22 cellular contexts compared by ENCODE assay signal in the genomic region with DNA sequence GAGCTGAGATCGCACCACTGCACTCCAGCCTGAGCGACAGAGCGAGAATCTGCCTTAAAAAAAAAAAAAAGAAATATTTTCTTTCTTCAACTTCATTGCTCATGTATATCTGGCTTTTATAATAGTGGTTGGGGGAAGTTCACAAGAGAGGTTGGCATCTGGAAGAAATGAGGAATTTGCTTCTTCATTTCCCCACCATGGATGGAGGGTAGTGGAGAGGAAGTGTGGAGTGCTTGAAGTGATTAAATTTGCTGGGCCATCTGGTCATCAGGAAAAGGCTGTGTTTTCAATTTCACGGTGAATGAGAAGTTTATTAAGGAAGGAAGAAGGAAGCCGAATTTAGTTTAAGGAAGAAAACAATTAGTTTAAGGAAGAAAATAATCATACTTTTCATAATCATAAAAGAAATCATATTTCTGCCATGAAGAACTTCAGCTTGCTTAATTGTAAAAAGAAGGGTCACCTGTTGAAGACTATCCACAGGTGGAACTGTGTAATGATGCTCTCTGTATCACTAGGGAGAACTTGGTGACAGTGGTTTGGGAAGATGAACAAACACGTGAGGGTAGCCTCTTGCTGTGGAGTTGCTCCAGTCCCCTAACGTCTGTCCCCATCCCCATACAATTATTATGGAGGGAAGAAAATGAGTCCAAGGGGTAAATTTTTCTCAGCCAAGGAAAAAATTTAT.
"Had no signal": no experiment of that assay in that cellular context is flagged by ENCODE, and none has a peak within 500 bp of the region (broad histone marks: within the 10 kb centered on the region; RNA-seq: fewer than 3 reads in every experiment).

No MANE protein-coding gene starts in this region.

- H3K36me3 ChIP-seq: Peyer's patch had no signal

- ATAC-seq: activated T-cell treated with anti-CD3 and anti-CD28 coated beads, Interleukin-2, amount 50 U/mL, for 4 hours; T-cell had no signal

- DNase-seq: activated CD4-positive, alpha-beta memory T cell treated with anti-CD3 and anti-CD28 coated beads for 36 hours; activated CD4-positive, alpha-beta T cell treated with anti-CD3 and anti-CD28 coated beads, Interleukin-2, amount 10 ng/mL, durations not matched to agents 7 days and 5 days; activated CD4-positive, CD25-positive, alpha-beta regulatory T cell; activated CD8-positive, alpha-beta memory T cell treated with anti-CD3 and anti-CD28 coated beads for 24 hours; activated effector memory CD4-positive, alpha-beta T cell treated with anti-CD3 and anti-CD28 coated beads, Interleukin-2, amount 50 U/mL, for 16 hours; activated naive CD4-positive, alpha-beta T cell treated with Interleukin-2 at 50 U/mL for 16 hours; activated T-cell treated with anti-CD3 and anti-CD28 coated beads, Interleukin-2, amount 50 U/mL, for 4 hours; caudate nucleus; MM.1S; NCI-H1105; NCI-H1436; NCI-H1694 treated with DMSO at 0.1 percent for 48 hours; NCI-H2029 treated with DMSO at 0.1 percent for 48 hours; NCI-H345; NCI-H510A; Peyer's patch; SIG-M5; T-cell; T-helper 2 cell; T1000 had no signal

- H3K4me1 ChIP-seq: Peyer's patch had no signal

- H3K27me3 ChIP-seq: Peyer's patch had no signal

- H3K4me3 ChIP-seq: Peyer's patch, SK-N-MC had no signal

- H3K9me3 ChIP-seq: Peyer's patch had no signal

- H3K27ac ChIP-seq: Peyer's patch, SK-N-MC, VCaP had no signal
